ENCODE assay signal across 9 cellular contexts in genomic region chr10:16965740-16966447, GRCh38.
DNase-seq lines count a peak whose midpoint lies in the region; ATAC-seq and TF ChIP-seq lines count a peak whose summit lies in the region.
"Had no signal": no experiment of that assay in that cellular context is flagged by ENCODE, and none has a peak within 500 bp of the region (broad histone marks: within the 10 kb centered on the region; RNA-seq: fewer than 3 reads in every experiment).

No MANE protein-coding gene starts in this region.

- ATAC-seq in GM18867 (IDR thresholded peaks at IDR 0.05; ENCODE audit: unreplicated experiment): no peak

- H3K4me3 Mint-ChIP-seq in neural crest cell: no peak overlapping the region

- no peaks in the 10 kb centered on the region for H3K36me3 Mint-ChIP-seq in neural crest cell (ENCODE audit: low read depth)

- peaks cover 58% of the 10 kb centered on the region for H3K4me1 Mint-ChIP-seq in neural crest cell

- H3K27ac Mint-ChIP-seq in neural crest cell (ENCODE audit: unreplicated experiment): peak overlapping the region; percentile 85
- H3K27ac Mint-ChIP-seq: T-helper 2 cell treated with Interferon-gamma antibody and Interleukin-4, amounts not matched to agents 5 μg/mL and 100 μg/mL, for 36 hours had no signal

- H3K27me3 Mint-ChIP-seq in neural crest cell (ENCODE audit: low read depth): no peaks in the 10 kb centered on the region

- DNase-seq in AG10803 (ENCODE audit: low read depth) (peak; percentile 99), NCI-H460 (ENCODE audit: extremely low read depth, low read depth) (peak; percentile 67), epithelial cell of esophagus (ENCODE audit: low read depth) (peak; percentile 87), neural crest cell (ENCODE audit: low read depth, low spot score) (no peak), cortex of kidney (lab: John Stamatoyannopoulos, UW) (no peak), T-helper 1 cell (no peak)
- no peak for DNase-seq in activated T-cell treated with anti-CD3 and anti-CD28 coated beads, Interleukin-2, amount 50 U/mL, for 1 hour

- H3K4me3 ChIP-seq in AG10803 (ENCODE audit: low read length) (no peak overlapping the region), epithelial cell of esophagus (ENCODE audit: low read length) (no peak overlapping the region)

- no peaks in the 10 kb centered on the region for H3K9me3 Mint-ChIP-seq in neural crest cell
- H3K9me3 Mint-ChIP-seq: T-helper 2 cell treated with Interferon-gamma antibody and Interleukin-4, amounts not matched to agents 5 μg/mL and 100 μg/mL, for 36 hours had no signal

- TF ChIP-seq CTCF in AG10803 (conservative IDR thresholded peaks at IDR 0.05; ENCODE audit: low read length) (no peak), epithelial cell of esophagus (IDR thresholded peaks at IDR 0.05; ENCODE audit: insufficient read depth, low read depth, low read length, missing control alignments) (no peak), neural crest cell (conservative IDR thresholded peaks at IDR 0.05) (no peak)

Comparison
In these comparisons a context has a peak if more than half of its experiments do, and no peak if none do; other contexts are left out.
1. DNase-seq: peak in AG10803 (single experiment), NCI-H460 (single experiment) and epithelial cell of esophagus (single experiment); none in neural crest cell (single experiment), activated T-cell treated with anti-CD3 and anti-CD28 coated beads, Interleukin-2, amount 50 U/mL, for 1 hour (single experiment), cortex of kidney (single experiment) and T-helper 1 cell (0 of 5).